ENCODE assay signal across 19 cellular contexts in the genomic region with DNA sequence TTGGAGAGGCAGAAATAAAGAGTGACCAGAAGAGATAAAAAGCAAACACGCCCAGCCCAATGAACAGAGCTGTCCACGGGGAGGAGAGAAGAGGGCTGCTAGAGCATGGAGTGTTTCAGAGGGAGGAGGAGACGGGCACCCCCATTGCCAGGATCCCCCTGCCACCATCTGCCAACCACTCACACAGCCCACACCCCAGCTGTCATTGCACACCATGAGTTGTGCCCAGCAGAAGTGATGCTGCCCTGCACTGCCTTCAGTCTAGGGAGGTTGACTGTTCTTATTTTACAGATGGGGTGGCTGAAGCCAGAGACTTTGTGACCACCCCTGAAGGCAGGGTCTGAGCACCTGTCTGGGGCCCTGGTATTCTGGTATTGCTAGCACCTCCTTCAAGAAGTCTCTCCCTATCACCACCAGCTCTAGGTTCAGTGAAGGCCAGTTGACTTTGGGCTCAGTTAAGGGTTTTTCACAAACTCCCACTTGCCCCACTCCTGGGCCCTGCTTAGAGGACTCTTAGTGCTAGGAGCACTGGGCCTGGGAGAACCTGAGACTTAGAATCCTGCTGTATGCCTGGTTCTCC. TPM values are rescaled to one million over a fixed set of nuclear protein-coding genes. Genes with fewer than 3 reads are reported as not detected.
DNase-seq lines count a peak whose midpoint lies in the region; ATAC-seq and TF ChIP-seq lines count a peak whose summit lies in the region.
"Had no signal": no experiment of that assay in that cellular context is flagged by ENCODE, and none has a peak within 500 bp of the region (broad histone marks: within the 10 kb centered on the region; RNA-seq: fewer than 3 reads in every experiment).

No MANE protein-coding gene starts in this region.

- H3K27ac ChIP-seq in esophagus muscularis mucosa (replicated peaks in 1 of 4), result no peak overlapping the region
- peak overlapping the region; percentile 71 to 80 (median 72) for H3K27ac ChIP-seq in right lobe of liver
- no peak overlapping the region for H3K27ac ChIP-seq in substantia nigra (ENCODE audit: low read depth, low read length, poor library complexity, severe bottlenecking)
- H3K27ac ChIP-seq: BLaER1 had no signal

- no peak overlapping the region for H3K27ac Mint-ChIP-seq in stimulated activated memory B cell treated with anti-CD40 and anti-IgM and Interleukin-4, amounts not matched to agents 10 μg/mL and 1 μg/mL and 100 μg/mL, for 72 hours
- no peak overlapping the region for H3K27ac Mint-ChIP-seq in activated T-helper 17 cell treated with anti-CD3 and anti-CD28 coated beads, Interleukin-2, amount 50 U/mL, for 72 hours
- H3K27ac Mint-ChIP-seq: CD4-positive, alpha-beta T cell; GM23338; H9 had no signal

- peaks cover 50% of the 10 kb centered on the region for H3K27me3 Mint-ChIP-seq in stimulated activated memory B cell treated with anti-CD40 and anti-IgM and Interleukin-4, amounts not matched to agents 10 μg/mL and 1 μg/mL and 100 μg/mL, for 72 hours
- H3K27me3 Mint-ChIP-seq in activated T-helper 17 cell treated with anti-CD3 and anti-CD28 coated beads, Interleukin-2, amount 50 U/mL, for 72 hours, result peaks cover 25% of the 10 kb centered on the region

- no peaks in the 10 kb centered on the region for H3K36me3 Mint-ChIP-seq in stimulated activated memory B cell treated with anti-CD40 and anti-IgM and Interleukin-4, amounts not matched to agents 10 μg/mL and 1 μg/mL and 100 μg/mL, for 72 hours
- no peaks in the 10 kb centered on the region for H3K36me3 Mint-ChIP-seq in activated T-helper 17 cell treated with anti-CD3 and anti-CD28 coated beads, Interleukin-2, amount 50 U/mL, for 72 hours (ENCODE audit: low read depth)

- H3K9me3 ChIP-seq in esophagus muscularis mucosa (no peaks in the 10 kb centered on the region), right lobe of liver (no peaks in the 10 kb centered on the region)
- H3K9me3 ChIP-seq: BLaER1, SK-N-SH had no signal

- H3K4me3 Mint-ChIP-seq in stimulated activated memory B cell treated with anti-CD40 and anti-IgM and Interleukin-4, amounts not matched to agents 10 μg/mL and 1 μg/mL and 100 μg/mL, for 72 hours, result no peak overlapping the region
- no peak overlapping the region for H3K4me3 Mint-ChIP-seq in activated T-helper 17 cell treated with anti-CD3 and anti-CD28 coated beads, Interleukin-2, amount 50 U/mL, for 72 hours
- H3K4me3 Mint-ChIP-seq: CD4-positive, alpha-beta T cell; GM23338; H9 had no signal

- TF ChIP-seq POLR2A in esophagus muscularis mucosa (IDR thresholded peaks at IDR 0.05; ENCODE audit: low read depth) (no peak), right lobe of liver (IDR thresholded peaks at IDR 0.05) (no peak)

- intact Hi-C loops in esophagus muscularis mucosa (cut with DNase I), result no loop called here
- intact Hi-C loops in right lobe of liver (cut with DNase I), result no loop called here

- H3K4me3 ChIP-seq in esophagus muscularis mucosa, result no peak overlapping the region
- peak overlapping the region; percentile 8 to 71 (median 67) for H3K4me3 ChIP-seq in right lobe of liver
- H3K4me3 ChIP-seq: BLaER1, GM23338 had no signal

- TF ChIP-seq EP300 in esophagus muscularis mucosa (IDR thresholded peaks at IDR 0.05), result no peak

- TF ChIP-seq CTCF in esophagus muscularis mucosa (IDR thresholded peaks at IDR 0.05), result no peak
- TF ChIP-seq CTCF in right lobe of liver (IDR thresholded peaks at IDR 0.05), result no peak

- peak; percentile 33 to 80 for DNase-seq in NCI-H524 (lab: John Stamatoyannopoulos, UW)
- peak; percentile 84 for DNase-seq in esophagus muscularis mucosa (ENCODE audit: extremely low spot score)
- no peak for DNase-seq in right lobe of liver
- DNase-seq in substantia nigra (lab: John Stamatoyannopoulos, UW), result no peak
- no peak for DNase-seq in T-helper 1 cell
- DNase-seq: CD4-positive, alpha-beta T cell; H9; NCI-H1092; NCI-H1417 treated with DMSO at 0.1 percent for 48 hours; NCI-H1694 treated with DMSO at 0.1 percent for 48 hours; NCI-H2081; NCI-H2227 treated with DMSO at 0.1 percent for 48 hours; SK-N-SH had no signal

- WGBS in esophagus muscularis mucosa, result 77% methylated on average over 3 of the region's 3 CpGs
- 50% methylated on average over 2 of the region's 3 CpGs for WGBS in right lobe of liver (ENCODE audit: insufficient coverage, low coverage, low lambda C conversion rate, missing lambda C conversion rate)

- no peaks in the 10 kb centered on the region for H3K4me1 Mint-ChIP-seq in stimulated activated memory B cell treated with anti-CD40 and anti-IgM and Interleukin-4, amounts not matched to agents 10 μg/mL and 1 μg/mL and 100 μg/mL, for 72 hours
- H3K4me1 Mint-ChIP-seq in activated T-helper 17 cell treated with anti-CD3 and anti-CD28 coated beads, Interleukin-2, amount 50 U/mL, for 72 hours, result no peaks in the 10 kb centered on the region

- ATAC-seq in right lobe of liver, result no peak
- ATAC-seq in stimulated activated memory B cell treated with anti-CD40 and anti-IgM and Interleukin-4, amounts not matched to agents 10 μg/mL and 1 μg/mL and 100 μg/mL, for 72 hours, result peak; percentile 9
- ATAC-seq in activated T-helper 17 cell treated with anti-CD3 and anti-CD28 coated beads, Interleukin-2, amount 50 U/mL, for 72 hours (replicated peaks), result no peak
- ATAC-seq: GM23338 had no signal

- H3K27me3 ChIP-seq in esophagus muscularis mucosa, result no peaks in the 10 kb centered on the region
- H3K27me3 ChIP-seq in right lobe of liver, result no peaks in the 10 kb centered on the region
- H3K27me3 ChIP-seq: BLaER1 had no signal

- no peaks in the 10 kb centered on the region for H3K9me3 Mint-ChIP-seq in stimulated activated memory B cell treated with anti-CD40 and anti-IgM and Interleukin-4, amounts not matched to agents 10 μg/mL and 1 μg/mL and 100 μg/mL, for 72 hours
- no peaks in the 10 kb centered on the region for H3K9me3 Mint-ChIP-seq in activated T-helper 17 cell treated with anti-CD3 and anti-CD28 coated beads, Interleukin-2, amount 50 U/mL, for 72 hours
- H3K9me3 Mint-ChIP-seq: CD4-positive, alpha-beta T cell; GM23338; H9 had no signal

- H3K36me3 ChIP-seq in esophagus muscularis mucosa (no peaks in the 10 kb centered on the region), right lobe of liver (peaks cover 0 to 20% (median 0%) of the 10 kb centered on the region in 4 donors)
- H3K36me3 ChIP-seq: BLaER1 had no signal

- H3K4me1 ChIP-seq in esophagus muscularis mucosa (no peaks in the 10 kb centered on the region), right lobe of liver (peaks cover 0 to 23% (median 8%) of the 10 kb centered on the region in 4 donors)
- H3K4me1 ChIP-seq: BLaER1 had no signal

RNA-seq across cellular contexts. Expression of a gene that starts 2.4 kb away (rescaled TPM):
- total RNA-seq in esophagus muscularis mucosa, result 1 to 10 TPM in 1 of 4 donors, not detected in 3; 3.0 TPM
- total RNA-seq in right lobe of liver, result 1,000 to 10,000 TPM in 3 of 6 experiments, 100 to 1,000 TPM in 3; 326 to 1,933 (median 908) TPM
- total RNA-seq in activated T-helper 17 cell treated with anti-CD3 and anti-CD28 coated beads, Interleukin-2, amount 50 U/mL, for 72 hours, result not detected
- total RNA-seq: A172; CD4-positive, alpha-beta T cell; GM23338; H9; NCI-H460 had no signal

RNA-seq across cellular contexts. Expression of a gene that starts 44.7 kb away (rescaled TPM):
- total RNA-seq in esophagus muscularis mucosa, result 10 to 100 TPM in 3 of 4 donors, 1 to 10 TPM in 1; 2.1 to 40.0 (median 29.4) TPM
- 10 to 100 TPM; 21.2 to 69.9 (median 29.7) TPM for total RNA-seq in right lobe of liver
- total RNA-seq in activated T-helper 17 cell treated with anti-CD3 and anti-CD28 coated beads, Interleukin-2, amount 50 U/mL, for 72 hours, result 1 to 10 TPM in 1 of 2 donors, under 1 TPM in 1; 0.58 to 4.5 TPM

RNA-seq across cellular contexts. Expression of a gene that starts 57.8 kb away (rescaled TPM):
- total RNA-seq in esophagus muscularis mucosa (10 to 100 TPM in 3 of 4 donors, 1 to 10 TPM in 1; 4.2 to 26.1 (median 14.9) TPM), right lobe of liver (not detected)
- not detected for total RNA-seq in activated T-helper 17 cell treated with anti-CD3 and anti-CD28 coated beads, Interleukin-2, amount 50 U/mL, for 72 hours
- total RNA-seq: A172; CD4-positive, alpha-beta T cell; H9; NCI-H460 had no signal

Comparison
In these comparisons a context has a peak if more than half of its experiments do, and no peak if none do; other contexts are left out.
1. DNase-seq: peak in NCI-H524 (2 of 2) and esophagus muscularis mucosa (single experiment); none in right lobe of liver (0 of 3), substantia nigra (0 of 49) and T-helper 1 cell (0 of 5).
2. H3K27ac ChIP-seq: peak in right lobe of liver (3 of 3); none in esophagus muscularis mucosa (0 of 4) and substantia nigra (single experiment).
3. H3K4me3 ChIP-seq: peak in right lobe of liver (3 of 3); none in esophagus muscularis mucosa (0 of 4).
4. RNA of a gene that starts 2.4 kb away (total RNA-seq): 326 to 1,933 TPM in right lobe of liver; 3.0 TPM in esophagus muscularis mucosa and not detected in activated T-helper 17 cell treated with anti-CD3 and anti-CD28 coated beads, Interleukin-2, amount 50 U/mL, for 72 hours; every median in the first group is over 10 times any median in the second.
5. RNA of a gene that starts 57.8 kb away (total RNA-seq): 4.2 to 26.1 TPM in esophagus muscularis mucosa; not detected in right lobe of liver and not detected in activated T-helper 17 cell treated with anti-CD3 and anti-CD28 coated beads, Interleukin-2, amount 50 U/mL, for 72 hours; every median in the first group is over 4 times any median in the second.